ENCODE assay signal across 17 cellular contexts in genomic region chr6:148635070-148635743, GRCh38.
DNase-seq lines count a peak whose midpoint lies in the region; ATAC-seq and TF ChIP-seq lines count a peak whose summit lies in the region.
"Had no signal": no experiment of that assay in that cellular context is flagged by ENCODE, and none has a peak within 500 bp of the region (broad histone marks: within the 10 kb centered on the region; RNA-seq: fewer than 3 reads in every experiment).

No MANE protein-coding gene starts in this region.

- peak overlapping the region; percentile 53 for H4K5ac ChIP-seq in H9 (ENCODE audit: insufficient read length, low read depth, low read length)

- H3K79me2 ChIP-seq in H9 (ENCODE audit: insufficient read depth, low read length) = no peaks in the 10 kb centered on the region

- peaks cover 13 to 31% of the 10 kb centered on the region in 2 experiments for H3K9me3 Mint-ChIP-seq in H9
- H3K9me3 Mint-ChIP-seq in activated T-helper 1 cell treated with anti-CD3 and anti-CD28 coated beads, Interleukin-12 subunit alpha, Interleukin-12 subunit beta, Interleukin-2, Interleukin-4 antibody, amounts not matched to agents 30 ng/mL and 10 ng/mL and 1 ng/mL, durations not matched to agents 14 hours and 24 hours and 36 hours = no peaks in the 10 kb centered on the region
- no peaks in the 10 kb centered on the region for H3K9me3 Mint-ChIP-seq in memory B cell
- H3K9me3 Mint-ChIP-seq in activated CD4-positive, alpha-beta T cell treated with anti-CD3 and anti-CD28 coated beads, Interleukin-2, amount 10 ng/mL, durations not matched to agents 7 days and 5 days = no peaks in the 10 kb centered on the region
- H3K9me3 Mint-ChIP-seq in CD8-positive, alpha-beta T cell = no peaks in the 10 kb centered on the region

- H4K20me1 ChIP-seq in H9 (ENCODE audit: control insufficient read depth, insufficient read depth, insufficient read length) = no peaks in the 10 kb centered on the region

- H3K27me3 Mint-ChIP-seq in H9 (ENCODE audit: low read depth) (peaks cover 3% of the 10 kb centered on the region), memory B cell (no peaks in the 10 kb centered on the region)
- H3K27me3 Mint-ChIP-seq in activated T-helper 1 cell treated with anti-CD3 and anti-CD28 coated beads, Interleukin-12 subunit alpha, Interleukin-12 subunit beta, Interleukin-2, Interleukin-4 antibody, amounts not matched to agents 30 ng/mL and 10 ng/mL and 1 ng/mL, durations not matched to agents 14 hours and 24 hours and 36 hours (ENCODE audit: insufficient read depth) = peaks cover 5% of the 10 kb centered on the region
- H3K27me3 Mint-ChIP-seq in activated CD4-positive, alpha-beta T cell treated with anti-CD3 and anti-CD28 coated beads, Interleukin-2, amount 10 ng/mL, durations not matched to agents 7 days and 5 days = no peaks in the 10 kb centered on the region
- no peaks in the 10 kb centered on the region for H3K27me3 Mint-ChIP-seq in CD8-positive, alpha-beta T cell (ENCODE audit: low read depth)

- ATAC-seq in memory B cell (ENCODE audit: low read depth) = no peak
- no peak for ATAC-seq in CD8-positive, alpha-beta T cell

- H3K4me1 ChIP-seq in H9 (ENCODE audit: insufficient read depth, low read length) (no peaks in the 10 kb centered on the region), skeletal muscle tissue (ENCODE audit: control insufficient read depth in 3 of 3, insufficient read depth in 3 of 3, low read length in 3 of 3) (peaks cover 0 to 17% (median 6%) of the 10 kb centered on the region in 3 donors)
- H3K4me1 ChIP-seq in CD8-positive, alpha-beta T cell (ENCODE audit: insufficient read depth, low read length) = no peaks in the 10 kb centered on the region

- no peak overlapping the region for H3K23ac ChIP-seq in H9 (ENCODE audit: insufficient read length, low read depth, low read length)

- no peak overlapping the region for H3K14ac ChIP-seq in H9 (ENCODE audit: insufficient read depth, low read length)

- no peaks in the 10 kb centered on the region for H3K27me3 ChIP-seq in H9 (ENCODE audit: insufficient read depth, low read length)
- no peaks in the 10 kb centered on the region for H3K27me3 ChIP-seq in skeletal muscle tissue (ENCODE audit: control insufficient read depth in 3 of 3, insufficient read depth in 3 of 3, low read length in 3 of 3)
- no peaks in the 10 kb centered on the region for H3K27me3 ChIP-seq in CD8-positive, alpha-beta T cell (ENCODE audit: insufficient read depth, low read length)

- no peaks in the 10 kb centered on the region for H3K79me1 ChIP-seq in H9 (ENCODE audit: insufficient read depth, low read depth, low read length, poor library complexity, severe bottlenecking)

- H4K91ac ChIP-seq in H9 (ENCODE audit: insufficient read length, low read depth, low read length) = no peak overlapping the region

- DNase-seq in H9 (no peak), memory B cell (ENCODE audit: low spot score in 2 of 2) (no peak), activated gamma-delta T cell treated with Interleukin-2 at 50 U/mL for 16 hours (no peak)
- no peak for DNase-seq in activated T-helper 1 cell treated with anti-CD3 and anti-CD28 coated beads, Interleukin-12 subunit alpha, Interleukin-12 subunit beta, Interleukin-2, Interleukin-4 antibody, amounts not matched to agents 30 ng/mL and 10 ng/mL and 1 ng/mL, durations not matched to agents 14 hours and 24 hours and 36 hours (ENCODE audit: low spot score)
- no peak for DNase-seq in activated CD4-positive, alpha-beta T cell treated with anti-CD3 and anti-CD28 coated beads, Interleukin-2, amount 10 ng/mL, durations not matched to agents 7 days and 5 days
- no peak for DNase-seq in CD8-positive, alpha-beta T cell
- DNase-seq: AML-193, GM23248, Kasumi-1, NCI-H1694, NCI-H2081, NCI-H2171, NCI-H526, SHP77 had no signal

- no peaks in the 10 kb centered on the region for H3K23me2 ChIP-seq in H9 (ENCODE audit: insufficient read length, low read depth, low read length, poor library complexity, severe bottlenecking)

- no peak overlapping the region for H3K4ac ChIP-seq in H9 (ENCODE audit: low read depth, low read length)

- H3K27ac ChIP-seq in H9 (ENCODE audit: insufficient read length, low read depth, low read length) (no peak overlapping the region), skeletal muscle tissue (ENCODE audit: low read depth, low read length) (peak overlapping the region; percentile 77)
- no peak overlapping the region for H3K27ac ChIP-seq in CD8-positive, alpha-beta T cell (ENCODE audit: low read depth, low read length)
- H3K27ac ChIP-seq: C4-2B, GM23248, SK-N-MC had no signal

- H3K36me3 Mint-ChIP-seq in H9 (ENCODE audit: insufficient read depth in 1 of 3, low read depth in 3 of 3) (peaks cover 11 to 21% (median 16%) of the 10 kb centered on the region in 3 experiments), memory B cell (peaks cover 2% of the 10 kb centered on the region)
- no peaks in the 10 kb centered on the region for H3K36me3 Mint-ChIP-seq in activated T-helper 1 cell treated with anti-CD3 and anti-CD28 coated beads, Interleukin-12 subunit alpha, Interleukin-12 subunit beta, Interleukin-2, Interleukin-4 antibody, amounts not matched to agents 30 ng/mL and 10 ng/mL and 1 ng/mL, durations not matched to agents 14 hours and 24 hours and 36 hours (ENCODE audit: low read depth)
- peaks cover 1% of the 10 kb centered on the region for H3K36me3 Mint-ChIP-seq in activated CD4-positive, alpha-beta T cell treated with anti-CD3 and anti-CD28 coated beads, Interleukin-2, amount 10 ng/mL, durations not matched to agents 7 days and 5 days (ENCODE audit: low read depth)
- no peaks in the 10 kb centered on the region for H3K36me3 Mint-ChIP-seq in CD8-positive, alpha-beta T cell

- H3K4me3 ChIP-seq in skeletal muscle tissue (ENCODE audit: low read length in 3 of 3) = no peak overlapping the region
- no peak overlapping the region for H3K4me3 ChIP-seq in CD8-positive, alpha-beta T cell (ENCODE audit: low read depth, low read length)
- H3K4me3 ChIP-seq: GM23248, SK-N-MC had no signal

- no peak overlapping the region for H3K4me2 ChIP-seq in H9 (ENCODE audit: insufficient read depth, insufficient read length, low read length)

- no peak overlapping the region for H3K9ac ChIP-seq in H9 (ENCODE audit: extremely low read depth, insufficient read length, low read length)
- peak overlapping the region in 1 of 3 donors; percentile 32 for H3K9ac ChIP-seq in skeletal muscle tissue (ENCODE audit: low read depth in 1 of 3, low read length in 3 of 3)
- H3K9ac ChIP-seq: GM23248 had no signal

- CTCF ChIA-PET in activated CD4-positive, alpha-beta T cell treated with anti-CD3 and anti-CD28 coated beads, Interleukin-2, amount 10 ng/mL, durations not matched to agents 7 days and 5 days (lab: Charles Lee) = no interaction called here
- CTCF ChIA-PET in CD8-positive, alpha-beta T cell (lab: Charles Lee) = no interaction called here

- H2BK15ac ChIP-seq in H9 (ENCODE audit: low read depth, low read length) = no peak overlapping the region

- H2AFZ ChIP-seq in H9 (ENCODE audit: low read length) = no peak overlapping the region
- H2AFZ ChIP-seq: GM23248 had no signal

- WGBS in H9 (ENCODE audit: extremely low coverage, insufficient read length, low lambda C conversion rate) = no CpG with 5 or more reads among the region's 1 CpG

- no peak overlapping the region for H2AK5ac ChIP-seq in H9 (ENCODE audit: insufficient read length, low read length)

- no peaks in the 10 kb centered on the region for H3K36me3 ChIP-seq in skeletal muscle tissue (ENCODE audit: control insufficient read depth in 3 of 3, insufficient read depth in 3 of 3, low read length in 3 of 3)
- H3K36me3 ChIP-seq in CD8-positive, alpha-beta T cell (ENCODE audit: insufficient read depth, low read length) = no peaks in the 10 kb centered on the region

- H2BK20ac ChIP-seq in H9 (ENCODE audit: low read depth, low read length, poor library complexity, severe bottlenecking) = no peak overlapping the region

- H2BK12ac ChIP-seq in H9 (ENCODE audit: insufficient read length, low read depth, low read length) = no peak overlapping the region

- no peak overlapping the region for H3K4me3 Mint-ChIP-seq in H9
- H3K4me3 Mint-ChIP-seq in activated T-helper 1 cell treated with anti-CD3 and anti-CD28 coated beads, Interleukin-12 subunit alpha, Interleukin-12 subunit beta, Interleukin-2, Interleukin-4 antibody, amounts not matched to agents 30 ng/mL and 10 ng/mL and 1 ng/mL, durations not matched to agents 14 hours and 24 hours and 36 hours = no peak overlapping the region
- H3K4me3 Mint-ChIP-seq in memory B cell = no peak overlapping the region
- no peak overlapping the region for H3K4me3 Mint-ChIP-seq in activated CD4-positive, alpha-beta T cell treated with anti-CD3 and anti-CD28 coated beads, Interleukin-2, amount 10 ng/mL, durations not matched to agents 7 days and 5 days
- H3K4me3 Mint-ChIP-seq in CD8-positive, alpha-beta T cell = no peak overlapping the region

- no peak overlapping the region for H2BK5ac ChIP-seq in H9 (ENCODE audit: insufficient read length, low read length)

- no peak overlapping the region for H3K27ac Mint-ChIP-seq in H9
- H3K27ac Mint-ChIP-seq in activated T-helper 1 cell treated with anti-CD3 and anti-CD28 coated beads, Interleukin-12 subunit alpha, Interleukin-12 subunit beta, Interleukin-2, Interleukin-4 antibody, amounts not matched to agents 30 ng/mL and 10 ng/mL and 1 ng/mL, durations not matched to agents 14 hours and 24 hours and 36 hours = peak overlapping the region; percentile 9
- peak overlapping the region; percentile 22 for H3K27ac Mint-ChIP-seq in memory B cell
- no peak overlapping the region for H3K27ac Mint-ChIP-seq in activated CD4-positive, alpha-beta T cell treated with anti-CD3 and anti-CD28 coated beads, Interleukin-2, amount 10 ng/mL, durations not matched to agents 7 days and 5 days
- no peak overlapping the region for H3K27ac Mint-ChIP-seq in CD8-positive, alpha-beta T cell

- intact Hi-C loops in activated T-helper 1 cell treated with anti-CD3 and anti-CD28 coated beads, Interleukin-12 subunit alpha, Interleukin-12 subunit beta, Interleukin-2, Interleukin-4 antibody, amounts not matched to agents 30 ng/mL and 10 ng/mL and 1 ng/mL, durations not matched to agents 14 hours and 24 hours and 36 hours (cut with micrococcal nuclease) = no loop called here
- intact Hi-C loops in CD8-positive, alpha-beta T cell (cut with DNase I, micrococcal nuclease) = no loop called here

- H4K8ac ChIP-seq in H9 (replicated peaks; ENCODE audit: insufficient read length, low read depth, low read length) = no peak overlapping the region

- no peak for TF ChIP-seq CTCF in H9 (conservative IDR thresholded peaks at IDR 0.05)
- no peak for TF ChIP-seq CTCF in CD8-positive, alpha-beta T cell (IDR thresholded peaks at IDR 0.05)

- peaks cover 0 to 6% of the 10 kb centered on the region in 2 experiments; a peak in 2 of 4 replicates for H3K4me1 Mint-ChIP-seq in H9
- peaks cover 8% of the 10 kb centered on the region for H3K4me1 Mint-ChIP-seq in activated T-helper 1 cell treated with anti-CD3 and anti-CD28 coated beads, Interleukin-12 subunit alpha, Interleukin-12 subunit beta, Interleukin-2, Interleukin-4 antibody, amounts not matched to agents 30 ng/mL and 10 ng/mL and 1 ng/mL, durations not matched to agents 14 hours and 24 hours and 36 hours (ENCODE audit: low read depth)
- H3K4me1 Mint-ChIP-seq in memory B cell = peaks cover 6% of the 10 kb centered on the region
- H3K4me1 Mint-ChIP-seq in activated CD4-positive, alpha-beta T cell treated with anti-CD3 and anti-CD28 coated beads, Interleukin-2, amount 10 ng/mL, durations not matched to agents 7 days and 5 days = peaks cover 6% of the 10 kb centered on the region
- no peaks in the 10 kb centered on the region for H3K4me1 Mint-ChIP-seq in CD8-positive, alpha-beta T cell (ENCODE audit: low read depth)

- H3T11ph ChIP-seq in H9 (ENCODE audit: low read length) = no peak overlapping the region

- POLR2A ChIA-PET in activated CD4-positive, alpha-beta T cell treated with anti-CD3 and anti-CD28 coated beads, Interleukin-2, amount 10 ng/mL, durations not matched to agents 7 days and 5 days (lab: Charles Lee) = no interaction called here
- POLR2A ChIA-PET in CD8-positive, alpha-beta T cell (lab: Charles Lee) = no interaction called here

- H3K9me3 ChIP-seq in H9 (ENCODE audit: control insufficient read depth, low read depth, low read length) = peaks cover 16% of the 10 kb centered on the region
- H3K9me3 ChIP-seq in skeletal muscle tissue (ENCODE audit: control insufficient read depth in 3 of 3, low read length in 3 of 3) = no peaks in the 10 kb centered on the region
- no peaks in the 10 kb centered on the region for H3K9me3 ChIP-seq in CD8-positive, alpha-beta T cell (ENCODE audit: low read length)

- H3K56ac ChIP-seq in H9 (ENCODE audit: insufficient read length, low read depth, low read length) = no peak overlapping the region

- no peak overlapping the region for H3K18ac ChIP-seq in H9 (ENCODE audit: insufficient read length, low read depth, low read length)

- H2BK120ac ChIP-seq in H9 (ENCODE audit: low read depth, low read length, poor library complexity, severe bottlenecking) = no peak overlapping the region

Comparison
In these comparisons a context has a peak if more than half of its experiments do, and no peak if none do; other contexts are left out.
1. H3K27ac Mint-ChIP-seq: peak in activated T-helper 1 cell treated with anti-CD3 and anti-CD28 coated beads, Interleukin-12 subunit alpha, Interleukin-12 subunit beta, Interleukin-2, Interleukin-4 antibody, amounts not matched to agents 30 ng/mL and 10 ng/mL and 1 ng/mL, durations not matched to agents 14 hours and 24 hours and 36 hours (single experiment) and memory B cell (single experiment); none in H9 (0 of 3), activated CD4-positive, alpha-beta T cell treated with anti-CD3 and anti-CD28 coated beads, Interleukin-2, amount 10 ng/mL, durations not matched to agents 7 days and 5 days (single experiment) and CD8-positive, alpha-beta T cell (single experiment).